In the genomic region with DNA sequence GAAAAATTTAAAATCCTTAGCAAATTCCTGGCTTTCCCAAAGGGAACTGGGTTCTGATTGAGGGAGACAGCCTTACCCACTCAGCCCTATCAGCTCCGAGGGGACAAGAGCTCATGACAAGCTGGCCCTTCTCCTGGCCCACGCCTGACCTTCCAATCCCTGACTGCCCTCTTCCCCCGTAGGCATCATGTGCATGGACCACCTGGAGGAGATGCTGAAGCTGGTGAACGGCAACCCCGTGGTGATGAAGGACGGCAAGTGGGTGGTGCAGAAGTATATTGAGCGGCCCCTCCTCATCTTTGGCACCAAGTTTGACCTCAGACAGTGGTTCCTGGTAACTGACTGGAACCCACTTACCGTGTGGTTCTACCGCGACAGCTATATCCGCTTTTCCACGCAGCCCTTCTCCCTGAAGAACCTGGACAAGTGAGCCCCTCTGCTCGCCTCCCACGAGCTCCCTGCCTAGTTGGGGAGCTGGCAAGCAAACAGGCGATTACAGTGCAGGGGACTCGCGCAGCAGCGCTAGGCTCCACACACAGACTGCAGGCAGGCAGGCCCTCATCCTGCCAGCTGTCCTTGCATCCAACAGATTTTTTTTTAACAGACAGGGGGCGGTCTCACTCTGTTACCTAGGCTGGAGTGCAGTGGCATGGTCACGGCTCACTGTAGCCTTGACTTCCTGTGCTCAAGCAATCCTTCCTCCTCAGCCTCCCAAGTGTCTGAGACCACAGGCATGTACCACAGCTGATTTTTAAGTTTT, we compare ENCODE assay signal across 9 cellular contexts. TPM values are rescaled to one million over a fixed set of nuclear protein-coding genes. Genes with fewer than 3 reads are reported as not detected.
A peak's percentile ranks its signal among the peaks of the same experiment; 100 is the strongest.
DNase-seq lines count a peak whose midpoint lies in the region; ATAC-seq and TF ChIP-seq lines count a peak whose summit lies in the region.
"Had no signal": no experiment of that assay in that cellular context is flagged by ENCODE, and none has a peak within 500 bp of the region (broad histone marks: within the 10 kb centered on the region; RNA-seq: fewer than 3 reads in every experiment).

No MANE protein-coding gene starts in this region.

- DNase-seq in COLO668 (lab: John Stamatoyannopoulos, UW; ENCODE audit: unreplicated experiment) (peak; percentile 20), HuH-7 (ENCODE audit: low spot score) (peak; percentile 69), kidney epithelial cell (ENCODE audit: low read depth) (no peak), substantia nigra (lab: John Stamatoyannopoulos, UW) (no peak), medulla oblongata (ENCODE audit: extremely low spot score) (no peak), pons (ENCODE audit: low spot score) (no peak)
- peak; percentile 45 for DNase-seq in activated CD4-positive, alpha-beta memory T cell treated with anti-CD3 and anti-CD28 coated beads for 36 hours

- no peak overlapping the region for H3K4me3 ChIP-seq in kidney epithelial cell (ENCODE audit: low read depth, low read length)
- H3K4me3 ChIP-seq: cardiac muscle cell had no signal

- no peaks in the 10 kb centered on the region for H3K36me3 ChIP-seq in kidney epithelial cell (ENCODE audit: control insufficient read depth, insufficient read depth, low read length)

- CTCF ChIA-PET in activated CD4-positive, alpha-beta memory T cell treated with anti-CD3 and anti-CD28 coated beads for 36 hours (lab: Charles Lee), result interaction anchor here (0.7 to 2.2 kb wide), 12 partner anchors 9 to 161 kb away, joined by 3 to 9 read pairs (median 3); partner anchors contain the start of gene RPUSD3

- H3K27me3 Mint-ChIP-seq in activated CD4-positive, alpha-beta memory T cell treated with anti-CD3 and anti-CD28 coated beads for 36 hours, result no peaks in the 10 kb centered on the region

- intact Hi-C loops in activated CD4-positive, alpha-beta memory T cell treated with anti-CD3 and anti-CD28 coated beads for 36 hours (cut with micrococcal nuclease), result no loop called here

- H3K4me1 Mint-ChIP-seq in activated CD4-positive, alpha-beta memory T cell treated with anti-CD3 and anti-CD28 coated beads for 36 hours (ENCODE audit: low read depth), result no peaks in the 10 kb centered on the region

- H3K27ac ChIP-seq in substantia nigra (ENCODE audit: low read depth, low read length, poor library complexity, severe bottlenecking), result no peak overlapping the region
- H3K27ac ChIP-seq: cardiac muscle cell had no signal

- H3K9me3 Mint-ChIP-seq in activated CD4-positive, alpha-beta memory T cell treated with anti-CD3 and anti-CD28 coated beads for 36 hours, result no peaks in the 10 kb centered on the region

- H3K36me3 Mint-ChIP-seq in activated CD4-positive, alpha-beta memory T cell treated with anti-CD3 and anti-CD28 coated beads for 36 hours, result peaks cover 6% of the 10 kb centered on the region

- H3K27me3 ChIP-seq in kidney epithelial cell (ENCODE audit: control insufficient read depth, insufficient read depth, low read length), result no peaks in the 10 kb centered on the region
- H3K27me3 ChIP-seq: cardiac muscle cell had no signal

- ATAC-seq in HG02798 (IDR thresholded peaks at IDR 0.05; ENCODE audit: poor library complexity, unreplicated experiment), result no peak

- POLR2A ChIA-PET in activated CD4-positive, alpha-beta memory T cell treated with anti-CD3 and anti-CD28 coated beads for 36 hours (lab: Charles Lee), result interaction anchor here (1.2 kb wide), 1 partner anchor 17 kb away, joined by 3 read pairs; no protein-coding TSS in a partner anchor

- peak; percentile 26 for TF ChIP-seq CTCF in kidney epithelial cell (IDR thresholded peaks at IDR 0.05; ENCODE audit: insufficient read depth, low read length, poor library complexity, severe bottlenecking)

- peak overlapping the region; percentile 1 for H3K27ac Mint-ChIP-seq in activated CD4-positive, alpha-beta memory T cell treated with anti-CD3 and anti-CD28 coated beads for 36 hours

- no peak overlapping the region for H3K4me3 Mint-ChIP-seq in activated CD4-positive, alpha-beta memory T cell treated with anti-CD3 and anti-CD28 coated beads for 36 hours

RNA-seq across cellular contexts. Expression of gene RPUSD3, which starts 16.8 kb away (rescaled TPM):
- 10 to 100 TPM; 79.0 to 80.8 TPM for total RNA-seq in activated CD4-positive, alpha-beta memory T cell treated with anti-CD3 and anti-CD28 coated beads for 36 hours
- 45.9 and 52.6 TPM in 2 replicates for total RNA-seq in kidney epithelial cell

RNA-seq across cellular contexts. Expression of gene TTLL3, which starts 16.9 kb away (rescaled TPM):
- 10 to 100 TPM; 49.6 to 49.7 TPM for total RNA-seq in activated CD4-positive, alpha-beta memory T cell treated with anti-CD3 and anti-CD28 coated beads for 36 hours
- 12.4 and 18.8 TPM in 2 replicates for total RNA-seq in kidney epithelial cell

RNA-seq across cellular contexts. Expression of gene ARPC4, which starts 34.1 kb away (rescaled TPM):
- 100 to 1,000 TPM; 237 to 240 TPM for total RNA-seq in activated CD4-positive, alpha-beta memory T cell treated with anti-CD3 and anti-CD28 coated beads for 36 hours
- 204 and 206 TPM in 2 replicates for total RNA-seq in kidney epithelial cell

RNA-seq across cellular contexts. Expression of gene TADA3, which starts 34.7 kb away (rescaled TPM):
- total RNA-seq in activated CD4-positive, alpha-beta memory T cell treated with anti-CD3 and anti-CD28 coated beads for 36 hours, result 10 to 100 TPM; 86.9 to 92.1 TPM
- 105 and 114 TPM in 2 replicates for total RNA-seq in kidney epithelial cell

RNA-seq across cellular contexts. Expression of gene CIDEC, which starts 53.1 kb away (rescaled TPM):
- total RNA-seq in activated CD4-positive, alpha-beta memory T cell treated with anti-CD3 and anti-CD28 coated beads for 36 hours, result not detected
- total RNA-seq in kidney epithelial cell, result not detected in 2 replicates
- total RNA-seq: cardiac muscle cell had no signal

Comparison
In these comparisons a context has a peak if more than half of its experiments do, and no peak if none do; other contexts are left out.
1. DNase-seq: peak in COLO668 (single experiment), HuH-7 (single experiment) and activated CD4-positive, alpha-beta memory T cell treated with anti-CD3 and anti-CD28 coated beads for 36 hours (single experiment); none in kidney epithelial cell (single experiment), substantia nigra (0 of 49), medulla oblongata (single experiment) and pons (single experiment).